ENCODE assay signal across 8 cellular contexts in genomic region chr5:68251804-68252648, GRCh38. TPM values are rescaled to one million over a fixed set of nuclear protein-coding genes. Genes with fewer than 3 reads are reported as not detected.
A peak's percentile ranks its signal among the peaks of the same experiment; 100 is the strongest.
DNase-seq lines count a peak whose midpoint lies in the region; ATAC-seq and TF ChIP-seq lines count a peak whose summit lies in the region.

No MANE protein-coding gene starts in this region.

- H3K9me3 Mint-ChIP-seq in activated T-cell treated with anti-CD3 and anti-CD28 coated beads, Interleukin-2, amount 50 U/mL, for 24 hours = no peaks in the 10 kb centered on the region
- H3K9me3 Mint-ChIP-seq in mesothelial cell of epicardium = no peaks in the 10 kb centered on the region

- peaks cover 90% of the 10 kb centered on the region for H3K4me1 Mint-ChIP-seq in activated T-cell treated with anti-CD3 and anti-CD28 coated beads, Interleukin-2, amount 50 U/mL, for 24 hours (ENCODE audit: low read depth)
- H3K4me1 Mint-ChIP-seq in mesothelial cell of epicardium = peaks cover 58% of the 10 kb centered on the region

- TF ChIP-seq POLR2A in upper lobe of left lung (IDR thresholded peaks at IDR 0.05) = no peak

- no peak for TF ChIP-seq EP300 in upper lobe of left lung (IDR thresholded peaks at IDR 0.05)

- H3K27me3 Mint-ChIP-seq in activated T-cell treated with anti-CD3 and anti-CD28 coated beads, Interleukin-2, amount 50 U/mL, for 24 hours = no peaks in the 10 kb centered on the region
- H3K27me3 Mint-ChIP-seq in mesothelial cell of epicardium (ENCODE audit: low read depth) = no peaks in the 10 kb centered on the region

- H3K36me3 ChIP-seq in upper lobe of left lung = no peaks in the 10 kb centered on the region

- DNase-seq in activated T-cell treated with anti-CD3 and anti-CD28 coated beads, Interleukin-2, amount 50 U/mL, for 24 hours = no peak
- DNase-seq in activated T-cell treated with anti-CD3 and anti-CD28 coated beads, Interleukin-2, amount 50 U/mL, for 48 hours = no peak
- DNase-seq in mesothelial cell of epicardium (ENCODE audit: low spot score in 2 of 2, unreplicated experiment in 2 of 2) = no peak
- DNase-seq in upper lobe of left lung = no peak

- peak overlapping the region; percentile 66 for H3K27ac Mint-ChIP-seq in activated T-cell treated with anti-CD3 and anti-CD28 coated beads, Interleukin-2, amount 50 U/mL, for 24 hours
- H3K27ac Mint-ChIP-seq in mesothelial cell of epicardium = peak overlapping the region; percentile 17

- WGBS in upper lobe of left lung, 2 donors = 67 to 69% methylated on average over 7 of the region's 7 CpGs

- H3K9me3 ChIP-seq in upper lobe of left lung = no peaks in the 10 kb centered on the region

- peaks cover 53 to 71% (median 58%) of the 10 kb centered on the region in 4 donors for H3K4me1 ChIP-seq in upper lobe of left lung

- TF ChIP-seq CTCF in mesothelial cell of epicardium (IDR thresholded peaks at IDR 0.05; ENCODE audit: unreplicated experiment) (no peak), upper lobe of left lung (IDR thresholded peaks at IDR 0.05) (no peak)

- peak; percentile 61 to 85 for ATAC-seq in upper lobe of left lung (ENCODE audit: low FRiP score in 2 of 2)
- ATAC-seq in GM21423 (IDR thresholded peaks at IDR 0.05; ENCODE audit: unreplicated experiment) = no peak
- ATAC-seq in HG02884 (IDR thresholded peaks at IDR 0.05; ENCODE audit: unreplicated experiment) = no peak
- ATAC-seq in HG03342 (IDR thresholded peaks at IDR 0.05; ENCODE audit: unreplicated experiment) = no peak

- H3K36me3 Mint-ChIP-seq in activated T-cell treated with anti-CD3 and anti-CD28 coated beads, Interleukin-2, amount 50 U/mL, for 24 hours (ENCODE audit: low read depth) = no peaks in the 10 kb centered on the region
- H3K36me3 Mint-ChIP-seq in mesothelial cell of epicardium = no peaks in the 10 kb centered on the region

- H3K27ac ChIP-seq in cingulate gyrus (ENCODE audit: low read depth, low read length) (peak overlapping the region; percentile 63), upper lobe of left lung (peak overlapping the region; percentile 31 to 83 (median 72))

- peak overlapping the region; percentile 44 for H3K4me3 Mint-ChIP-seq in activated T-cell treated with anti-CD3 and anti-CD28 coated beads, Interleukin-2, amount 50 U/mL, for 24 hours
- no peak overlapping the region for H3K4me3 Mint-ChIP-seq in mesothelial cell of epicardium

- H3K4me3 ChIP-seq in upper lobe of left lung = no peak overlapping the region

- no peaks in the 10 kb centered on the region for H3K27me3 ChIP-seq in upper lobe of left lung

RNA-seq across cellular contexts. Expression of gene PIK3R1, which starts 36.5 kb away (rescaled TPM):
- total RNA-seq in mesothelial cell of epicardium (77.3 to 80.4 TPM (median 79.0 TPM) in 3 replicates), upper lobe of left lung (100 to 1,000 TPM in 1 of 6 donors, 10 to 100 TPM in 5; 52.3 to 112 (median 92.5) TPM)

Comparison
In these comparisons a context has a peak if more than half of its experiments do, and no peak if none do; other contexts are left out.
1. ATAC-seq: peak in upper lobe of left lung (2 of 2); none in GM21423 (single experiment), HG02884 (single experiment) and HG03342 (single experiment).